8 cellular contexts compared by ENCODE assay signal in genomic region chr1:1344672-1345361, GRCh38. TPM values are rescaled to one million over a fixed set of nuclear protein-coding genes. Genes with fewer than 3 reads are reported as not detected.
DNase-seq lines count a peak whose midpoint lies in the region; ATAC-seq, FAIRE-seq and TF ChIP-seq lines count a peak whose summit lies in the region.

No MANE protein-coding gene starts in this region.

- TF ChIP-seq CTCF in RWPE2 (IDR thresholded peaks at IDR 0.05; ENCODE audit: poor library complexity, severe bottlenecking), result peak; percentile 43
- TF ChIP-seq CTCF in epithelial cell of proximal tubule (conservative IDR thresholded peaks at IDR 0.05; ENCODE audit: low read depth, low read length), result peak; percentile 51

- peak; percentile 94 for DNase-seq in H54 (ENCODE audit: insufficient read length, low spot score)
- DNase-seq in RWPE2 (ENCODE audit: low spot score), result peak; percentile 97
- DNase-seq in epithelial cell of proximal tubule (ENCODE audit: low read depth), result peak; percentile 35
- peak; percentile 77 for DNase-seq in stimulated activated CD4-positive, alpha-beta T cell treated with anti-CD3 and anti-CD28 coated beads, Interleukin-15, amount 100 ng/mL, for 24 hours
- DNase-seq in activated gamma-delta T cell (lab: John Stamatoyannopoulos, UW), result no peak
- no peak for DNase-seq in NCI-H1092 treated with DMSO at 0.1 percent for 48 hours (lab: John Stamatoyannopoulos, UW)
- no peak for DNase-seq in NCI-H146 treated with DMSO at 0.1 percent for 48 hours (lab: John Stamatoyannopoulos, UW; ENCODE audit: unreplicated experiment)

- H3K27ac ChIP-seq in RWPE2 (ENCODE audit: poor library complexity, severe bottlenecking), result peak overlapping the region; percentile 98

- peaks cover 19% of the 10 kb centered on the region for H3K36me3 ChIP-seq in RWPE2 (ENCODE audit: low read depth)

- no peak for TF ChIP-seq POLR2A in H54 (IDR thresholded peaks at IDR 0.05; ENCODE audit: low read depth, low read length)

- peaks cover 26% of the 10 kb centered on the region for H3K4me1 ChIP-seq in RWPE2 (ENCODE audit: insufficient read depth, poor library complexity, severe bottlenecking)

- peak; percentile 71 for FAIRE-seq in H54 (lab: Jason Lieb, UNC)

- H3K27me3 ChIP-seq in RWPE2 (ENCODE audit: insufficient read depth, poor library complexity, severe bottlenecking), result no peaks in the 10 kb centered on the region

- no peaks in the 10 kb centered on the region for H3K9me3 ChIP-seq in RWPE2 (ENCODE audit: severe bottlenecking)

- peak; percentile 75 for ATAC-seq in RWPE2 (ENCODE audit: low read depth)
- no peak for ATAC-seq in GM19023 (IDR thresholded peaks at IDR 0.05; ENCODE audit: unreplicated experiment)

- H3K4me3 ChIP-seq in RWPE2 (ENCODE audit: severe bottlenecking), result peak overlapping the region; percentile 0
- peak overlapping the region; percentile 26 for H3K4me3 ChIP-seq in epithelial cell of proximal tubule (ENCODE audit: low read depth, low read length)

RNA-seq across cellular contexts. Expression of gene DVL1, which starts 4.4 kb away (rescaled TPM):
- total RNA-seq in epithelial cell of proximal tubule, result 78.6 and 113 TPM in 2 replicates

RNA-seq across cellular contexts. Expression of gene MXRA8, which starts 13.5 kb away (rescaled TPM):
- total RNA-seq in epithelial cell of proximal tubule, result 43.2 and 137 TPM in 2 replicates

RNA-seq across cellular contexts. Expression of gene TAS1R3, which starts 13.7 kb away (rescaled TPM):
- not detected in 2 replicates for total RNA-seq in epithelial cell of proximal tubule

RNA-seq across cellular contexts. Expression of gene CPTP, which starts 20.2 kb away (rescaled TPM):
- total RNA-seq in epithelial cell of proximal tubule, result 40.1 and 42.4 TPM in 2 replicates

RNA-seq across cellular contexts. Expression of gene INTS11, which starts 20.4 kb away (rescaled TPM):
- 58.7 and 118 TPM in 2 replicates for total RNA-seq in epithelial cell of proximal tubule

Comparison
In these comparisons a context has a peak if more than half of its experiments do, and no peak if none do; other contexts are left out.
1. DNase-seq: peak in H54 (single experiment), RWPE2 (single experiment), epithelial cell of proximal tubule (single experiment) and stimulated activated CD4-positive, alpha-beta T cell treated with anti-CD3 and anti-CD28 coated beads, Interleukin-15, amount 100 ng/mL, for 24 hours (single experiment); none in activated gamma-delta T cell (single experiment), NCI-H1092 treated with DMSO at 0.1 percent for 48 hours (single experiment) and NCI-H146 treated with DMSO at 0.1 percent for 48 hours (single experiment).